ENCODE assay signal across 1 cellular context in genomic region chr12:130924946-130925345, GRCh38.
TF ChIP-seq lines count a peak whose summit lies in the region.

No MANE protein-coding gene starts in this region.

TF ChIP-seq in GM23338, 12 proteins besides CTCF, POLR2A, EP300 and RAD21 (continued from another document):
- TF ChIP-seq ZNF462 (CRISPR knock-in tag; IDR thresholded peaks at IDR 0.05) (no peak), ZNF114 (CRISPR knock-in tag; IDR thresholded peaks at IDR 0.05) (no peak), EZH2phosphoT487 (IDR thresholded peaks at IDR 0.05; ENCODE audit: unreplicated experiment) (no peak)
